In the genomic region with DNA sequence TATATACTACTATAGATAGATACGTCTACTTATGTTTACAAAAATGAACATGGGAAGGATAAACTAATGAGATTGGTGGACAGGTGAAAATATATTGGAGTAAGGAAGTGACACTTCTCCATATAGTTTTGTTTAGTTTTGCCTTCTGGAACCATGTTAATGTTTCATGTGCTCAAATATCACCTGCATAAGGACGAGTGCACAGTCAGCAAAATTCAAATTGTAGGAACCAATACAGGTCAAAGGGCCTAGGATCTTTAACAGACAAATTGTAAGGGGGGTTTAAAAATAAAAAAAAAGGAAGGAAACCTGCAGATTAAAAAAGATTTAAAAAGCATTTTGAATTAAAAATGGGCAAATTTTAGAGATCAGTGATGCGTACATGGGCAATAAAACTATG, we compare ENCODE assay signal across 12 cellular contexts.
DNase-seq lines count a peak whose midpoint lies in the region; TF ChIP-seq lines count a peak whose summit lies in the region.
"Had no signal": no experiment of that assay in that cellular context is flagged by ENCODE, and none has a peak within 500 bp of the region (broad histone marks: within the 10 kb centered on the region; RNA-seq: fewer than 3 reads in every experiment).

No MANE protein-coding gene starts in this region.

- DNase-seq in HFFc6, result no peak
- DNase-seq in chondrocyte (ENCODE audit: low spot score), result no peak
- DNase-seq in NCI-H1105 (lab: John Stamatoyannopoulos, UW), result no peak
- DNase-seq in SKM-1 treated with dmso at 0.1 percent for 144 hours (lab: John Stamatoyannopoulos, UW; ENCODE audit: unreplicated experiment), result no peak
- no peak for DNase-seq in NCI-H1694 (lab: John Stamatoyannopoulos, UW)
- no peak for DNase-seq in cortex of kidney (lab: John Stamatoyannopoulos, UW)
- DNase-seq: AML-193; Caco-2; CD8-positive, alpha-beta memory T cell; GF-D8 had no signal

- H3K27ac Mint-ChIP-seq in HFFc6, result 0 out of 2 replicates have a peak overlapping the region, but pooled peaks have one; percentile 33
- H3K27ac Mint-ChIP-seq in chondrocyte (ENCODE audit: unreplicated experiment), result peak overlapping the region; percentile 14
- H3K27ac Mint-ChIP-seq in nephron, result peak overlapping the region; percentile 9 to 66 (median 66)
- H3K27ac Mint-ChIP-seq: CD8-positive, alpha-beta memory T cell; IgD-negative memory B cell had no signal

- H3K4me3 Mint-ChIP-seq in HFFc6 (no peak overlapping the region), chondrocyte (ENCODE audit: unreplicated experiment) (no peak overlapping the region), nephron (no peak overlapping the region)
- H3K4me3 Mint-ChIP-seq: CD8-positive, alpha-beta memory T cell; IgD-negative memory B cell had no signal

- H3K9me3 Mint-ChIP-seq in HFFc6, result no peaks in the 10 kb centered on the region
- H3K9me3 Mint-ChIP-seq in chondrocyte (ENCODE audit: low read depth), result peaks cover 2% of the 10 kb centered on the region
- H3K9me3 Mint-ChIP-seq in nephron, result no peaks in the 10 kb centered on the region
- H3K9me3 Mint-ChIP-seq: CD8-positive, alpha-beta memory T cell had no signal

- H3K36me3 Mint-ChIP-seq in HFFc6 (ENCODE audit: low read depth) (peaks cover 11% of the 10 kb centered on the region), chondrocyte (ENCODE audit: low read depth) (no peaks in the 10 kb centered on the region), nephron (ENCODE audit: low read depth) (no peaks in the 10 kb centered on the region)
- H3K36me3 Mint-ChIP-seq: CD8-positive, alpha-beta memory T cell; IgD-negative memory B cell had no signal

- H3K4me1 Mint-ChIP-seq in HFFc6 (ENCODE audit: low read depth), result peaks cover 50% of the 10 kb centered on the region
- peaks cover 20% of the 10 kb centered on the region for H3K4me1 Mint-ChIP-seq in chondrocyte (ENCODE audit: low read depth)
- H3K4me1 Mint-ChIP-seq in nephron, result peaks cover 48% of the 10 kb centered on the region
- H3K4me1 Mint-ChIP-seq: CD8-positive, alpha-beta memory T cell; IgD-negative memory B cell had no signal

- H3K27me3 Mint-ChIP-seq in HFFc6 (ENCODE audit: insufficient read depth) (no peaks in the 10 kb centered on the region; the same call in 1 of the 2 replicates), chondrocyte (ENCODE audit: low read depth) (peaks cover 2% of the 10 kb centered on the region), nephron (ENCODE audit: low read depth) (peaks cover 8% of the 10 kb centered on the region)
- H3K27me3 Mint-ChIP-seq: CD8-positive, alpha-beta memory T cell; IgD-negative memory B cell had no signal

- TF ChIP-seq CTCF in HFFc6 (IDR thresholded peaks at IDR 0.05) (no peak), chondrocyte (IDR thresholded peaks at IDR 0.05) (no peak), nephron (IDR thresholded peaks at IDR 0.05; ENCODE audit: unreplicated experiment in 3 of 3) (no peak)

Comparison
In these comparisons a context has a peak if more than half of its experiments do, and no peak if none do; other contexts are left out.
1. H3K27ac Mint-ChIP-seq: peak in every context shown above with its lines; median percentile 66 in nephron; 33 in HFFc6; 14 in chondrocyte.